Comparison of ENCODE assay signal across 1 cellular context in the genomic region with DNA sequence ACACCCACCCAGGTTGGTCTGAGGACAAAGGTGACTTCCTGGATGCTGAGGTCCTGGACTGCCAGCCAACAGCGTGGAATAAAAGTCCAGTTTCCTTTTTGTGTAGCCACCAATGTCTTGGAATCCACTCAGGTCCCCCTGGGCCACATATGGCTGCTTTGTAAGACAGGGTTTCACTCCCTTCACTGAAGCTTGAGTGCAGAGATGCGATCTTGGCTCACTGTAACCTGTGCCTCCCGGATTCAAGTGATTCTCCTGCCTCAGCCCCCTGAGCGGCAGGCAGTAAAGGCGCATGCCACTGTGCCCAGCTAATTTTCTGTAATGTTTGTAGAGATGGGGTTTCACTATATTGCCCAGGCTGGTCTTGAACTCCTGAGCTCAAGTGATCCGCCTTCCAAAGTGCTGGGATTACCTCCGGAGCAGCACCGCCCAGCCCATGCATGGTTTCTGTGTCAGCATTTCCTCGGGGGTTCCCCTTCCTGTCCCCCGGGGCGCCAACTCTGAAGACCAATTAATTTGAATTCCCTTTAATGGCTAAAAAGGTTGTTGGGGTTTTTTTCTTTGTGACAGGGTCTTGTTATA.
TF ChIP-seq lines count a peak whose summit lies in the region.

No MANE protein-coding gene starts in this region.

TF ChIP-seq in GM23338, 12 proteins besides CTCF, POLR2A, EP300 and RAD21:
- TF ChIP-seq, protein P1, sequence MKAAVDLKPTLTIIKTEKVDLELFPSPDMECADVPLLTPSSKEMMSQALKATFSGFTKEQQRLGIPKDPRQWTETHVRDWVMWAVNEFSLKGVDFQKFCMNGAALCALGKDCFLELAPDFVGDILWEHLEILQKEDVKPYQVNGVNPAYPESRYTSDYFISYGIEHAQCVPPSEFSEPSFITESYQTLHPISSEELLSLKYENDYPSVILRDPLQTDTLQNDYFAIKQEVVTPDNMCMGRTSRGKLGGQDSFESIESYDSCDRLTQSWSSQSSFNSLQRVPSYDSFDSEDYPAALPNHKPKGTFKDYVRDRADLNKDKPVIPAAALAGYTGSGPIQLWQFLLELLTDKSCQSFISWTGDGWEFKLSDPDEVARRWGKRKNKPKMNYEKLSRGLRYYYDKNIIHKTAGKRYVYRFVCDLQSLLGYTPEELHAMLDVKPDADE (IDR thresholded peaks at IDR 0.05) = no peak
- TF ChIP-seq POLR2AphosphoS5 (IDR thresholded peaks at IDR 0.05; ENCODE audit: low read depth) (no peak), ZNF331 (CRISPR knock-in tag; IDR thresholded peaks at IDR 0.05; ENCODE audit: low read depth) (no peak), JUNB (IDR thresholded peaks at IDR 0.05; ENCODE audit: unreplicated experiment) (no peak), ZNF114 (CRISPR knock-in tag; IDR thresholded peaks at IDR 0.05) (no peak), NANOG (IDR thresholded peaks at IDR 0.05; ENCODE audit: borderline replicate concordance) (no peak), EZH2 (IDR thresholded peaks at IDR 0.05; ENCODE audit: low read depth, unreplicated experiment) (no peak), CREB1 (CRISPR knock-in tag; IDR thresholded peaks at IDR 0.05; ENCODE audit: low read depth) (no peak), REST (IDR thresholded peaks at IDR 0.05; ENCODE audit: unreplicated experiment) (no peak), EZH2phosphoT487 (IDR thresholded peaks at IDR 0.05; ENCODE audit: unreplicated experiment) (no peak), STAT1 (IDR thresholded peaks at IDR 0.05; ENCODE audit: unreplicated experiment) (no peak)
- TF ChIP-seq, protein P2, sequence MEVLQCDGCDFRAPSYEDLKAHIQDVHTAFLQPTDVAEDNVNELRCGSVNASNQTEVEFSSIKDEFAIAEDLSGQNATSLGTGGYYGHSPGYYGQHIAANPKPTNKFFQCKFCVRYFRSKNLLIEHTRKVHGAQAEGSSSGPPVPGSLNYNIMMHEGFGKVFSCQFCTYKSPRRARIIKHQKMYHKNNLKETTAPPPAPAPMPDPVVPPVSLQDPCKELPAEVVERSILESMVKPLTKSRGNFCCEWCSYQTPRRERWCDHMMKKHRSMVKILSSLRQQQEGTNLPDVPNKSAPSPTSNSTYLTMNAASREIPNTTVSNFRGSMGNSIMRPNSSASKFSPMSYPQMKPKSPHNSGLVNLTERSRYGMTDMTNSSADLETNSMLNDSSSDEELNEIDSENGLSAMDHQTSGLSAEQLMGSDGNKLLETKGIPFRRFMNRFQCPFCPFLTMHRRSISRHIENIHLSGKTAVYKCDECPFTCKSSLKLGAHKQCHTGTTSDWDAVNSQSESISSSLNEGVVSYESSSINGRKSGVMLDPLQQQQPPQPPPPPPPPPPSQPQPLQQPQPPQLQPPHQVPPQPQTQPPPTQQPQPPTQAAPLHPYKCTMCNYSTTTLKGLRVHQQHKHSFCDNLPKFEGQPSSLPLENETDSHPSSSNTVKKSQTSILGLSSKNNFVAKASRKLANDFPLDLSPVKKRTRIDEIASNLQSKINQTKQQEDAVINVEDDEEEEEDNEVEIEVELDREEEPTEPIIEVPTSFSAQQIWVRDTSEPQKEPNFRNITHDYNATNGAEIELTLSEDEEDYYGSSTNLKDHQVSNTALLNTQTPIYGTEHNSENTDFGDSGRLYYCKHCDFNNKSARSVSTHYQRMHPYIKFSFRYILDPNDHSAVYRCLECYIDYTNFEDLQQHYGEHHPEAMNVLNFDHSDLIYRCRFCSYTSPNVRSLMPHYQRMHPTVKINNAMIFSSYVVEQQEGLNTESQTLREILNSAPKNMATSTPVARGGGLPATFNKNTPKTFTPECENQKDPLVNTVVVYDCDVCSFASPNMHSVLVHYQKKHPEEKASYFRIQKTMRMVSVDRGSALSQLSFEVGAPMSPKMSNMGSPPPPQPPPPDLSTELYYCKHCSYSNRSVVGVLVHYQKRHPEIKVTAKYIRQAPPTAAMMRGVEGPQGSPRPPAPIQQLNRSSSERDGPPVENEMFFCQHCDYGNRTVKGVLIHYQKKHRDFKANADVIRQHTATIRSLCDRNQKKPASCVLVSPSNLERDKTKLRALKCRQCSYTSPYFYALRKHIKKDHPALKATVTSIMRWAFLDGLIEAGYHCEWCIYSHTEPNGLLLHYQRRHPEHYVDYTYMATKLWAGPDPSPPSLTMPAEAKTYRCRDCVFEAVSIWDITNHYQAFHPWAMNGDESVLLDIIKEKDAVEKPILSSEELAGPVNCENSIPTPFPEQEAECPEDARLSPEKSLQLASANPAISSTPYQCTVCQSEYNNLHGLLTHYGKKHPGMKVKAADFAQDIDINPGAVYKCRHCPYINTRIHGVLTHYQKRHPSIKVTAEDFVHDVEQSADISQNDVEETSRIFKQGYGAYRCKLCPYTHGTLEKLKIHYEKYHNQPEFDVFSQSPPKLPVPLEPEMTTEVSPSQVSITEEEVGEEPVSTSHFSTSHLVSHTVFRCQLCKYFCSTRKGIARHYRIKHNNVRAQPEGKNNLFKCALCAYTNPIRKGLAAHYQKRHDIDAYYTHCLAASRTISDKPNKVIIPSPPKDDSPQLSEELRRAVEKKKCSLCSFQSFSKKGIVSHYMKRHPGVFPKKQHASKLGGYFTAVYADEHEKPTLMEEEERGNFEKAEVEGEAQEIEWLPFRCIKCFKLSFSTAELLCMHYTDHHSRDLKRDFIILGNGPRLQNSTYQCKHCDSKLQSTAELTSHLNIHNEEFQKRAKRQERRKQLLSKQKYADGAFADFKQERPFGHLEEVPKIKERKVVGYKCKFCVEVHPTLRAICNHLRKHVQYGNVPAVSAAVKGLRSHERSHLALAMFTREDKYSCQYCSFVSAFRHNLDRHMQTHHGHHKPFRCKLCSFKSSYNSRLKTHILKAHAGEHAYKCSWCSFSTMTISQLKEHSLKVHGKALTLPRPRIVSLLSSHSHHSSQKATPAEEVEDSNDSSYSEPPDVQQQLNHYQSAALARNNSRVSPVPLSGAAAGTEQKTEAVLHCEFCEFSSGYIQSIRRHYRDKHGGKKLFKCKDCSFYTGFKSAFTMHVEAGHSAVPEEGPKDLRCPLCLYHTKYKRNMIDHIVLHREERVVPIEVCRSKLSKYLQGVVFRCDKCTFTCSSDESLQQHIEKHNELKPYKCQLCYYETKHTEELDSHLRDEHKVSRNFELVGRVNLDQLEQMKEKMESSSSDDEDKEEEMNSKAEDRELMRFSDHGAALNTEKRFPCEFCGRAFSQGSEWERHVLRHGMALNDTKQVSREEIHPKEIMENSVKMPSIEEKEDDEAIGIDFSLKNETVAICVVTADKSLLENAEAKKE (CRISPR knock-in tag; IDR thresholded peaks at IDR 0.05) = no peak
